Comparison of ENCODE assay signal across 8 cellular contexts in the genomic region with DNA sequence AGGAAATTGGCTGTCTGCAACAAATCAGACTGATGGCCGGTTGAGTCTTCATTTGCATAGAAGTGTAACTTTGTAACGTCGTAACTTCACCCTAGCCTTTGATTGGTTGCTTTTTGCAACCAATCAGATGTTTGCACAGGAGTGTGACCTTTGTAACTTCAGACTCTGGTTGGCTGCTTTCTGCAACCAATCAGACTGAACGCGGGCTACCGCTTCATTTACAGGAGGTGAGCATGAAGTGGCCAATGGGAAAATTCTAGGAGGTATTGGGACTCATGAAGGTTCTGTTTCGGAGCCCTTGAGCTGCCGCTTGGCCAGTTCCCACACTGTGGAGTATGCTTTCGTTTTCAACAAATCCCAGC. TPM values are rescaled to one million over a fixed set of nuclear protein-coding genes. Genes with fewer than 3 reads are reported as not detected.
DNase-seq lines count a peak whose midpoint lies in the region; ATAC-seq and TF ChIP-seq lines count a peak whose summit lies in the region.

No MANE protein-coding gene starts in this region.

- ATAC-seq in CD4-positive, CD25-positive, alpha-beta regulatory T cell (ENCODE audit: low read depth in 2 of 2) = peak; percentile 5 to 17
- ATAC-seq in GM19043 (IDR thresholded peaks at IDR 0.05; ENCODE audit: low read depth, unreplicated experiment) (peak; percentile 22), HG03342 (IDR thresholded peaks at IDR 0.05; ENCODE audit: unreplicated experiment) (peak; percentile 26), upper lobe of left lung (ENCODE audit: low FRiP score in 2 of 2) (peak; percentile 80 to 86)

- peaks cover 0 to 46% (median 20%) of the 10 kb centered on the region in 7 donors for H3K9me3 Mint-ChIP-seq in CD4-positive, CD25-positive, alpha-beta regulatory T cell
- H3K9me3 Mint-ChIP-seq in nephron progenitor cell = peaks cover 83% of the 10 kb centered on the region

- H3K4me1 ChIP-seq in CD4-positive, CD25-positive, alpha-beta regulatory T cell (ENCODE audit: control insufficient read depth, insufficient read depth, low read length, poor library complexity, severe bottlenecking) = peaks cover 11% of the 10 kb centered on the region
- H3K4me1 ChIP-seq in upper lobe of left lung = peaks cover 4 to 15% (median 8%) of the 10 kb centered on the region in 4 donors

- TF ChIP-seq CTCF in fibroblast of villous mesenchyme (IDR thresholded peaks at IDR 0.05; ENCODE audit: insufficient read depth, low read depth, low read length) (no peak), nephron progenitor cell (IDR thresholded peaks at IDR 0.05) (no peak), upper lobe of left lung (IDR thresholded peaks at IDR 0.05) (no peak)

- DNase-seq in CD4-positive, CD25-positive, alpha-beta regulatory T cell = peak in 2 of 3 donors; percentile 34 to 74
- DNase-seq in NCI-H526 (lab: John Stamatoyannopoulos, UW) (peak; percentile 74 to 82), fibroblast of villous mesenchyme (ENCODE audit: low read depth) (peak; percentile 82), nephron progenitor cell (no peak), upper lobe of left lung (peak in 1 of 2 donors; percentile 65)
- peak; percentile 5 to 6 for DNase-seq in activated T-helper 1 cell treated with anti-CD3 and anti-CD28 coated beads, Interleukin-2, amount 50 U/mL, for 16 hours (ENCODE audit: low read depth in 1 of 2, low spot score in 1 of 2)

- peaks cover 11 to 38% (median 22%) of the 10 kb centered on the region in 4 donors for H3K4me1 Mint-ChIP-seq in CD4-positive, CD25-positive, alpha-beta regulatory T cell
- H3K4me1 Mint-ChIP-seq in nephron progenitor cell = peaks cover 10% of the 10 kb centered on the region

- H3K27me3 Mint-ChIP-seq in CD4-positive, CD25-positive, alpha-beta regulatory T cell = peaks cover 4% of the 10 kb centered on the region
- H3K27me3 Mint-ChIP-seq in nephron progenitor cell (ENCODE audit: low read depth, poor library complexity) = peaks cover 9% of the 10 kb centered on the region

- peak overlapping the region; percentile 90 to 96 (median 91) for H3K27ac Mint-ChIP-seq in CD4-positive, CD25-positive, alpha-beta regulatory T cell
- peak overlapping the region; percentile 98 for H3K27ac Mint-ChIP-seq in nephron progenitor cell

- 0 to 1% methylated on average over 9 of the region's 9 CpGs for WGBS in upper lobe of left lung, 2 donors

- H3K27ac ChIP-seq in CD4-positive, CD25-positive, alpha-beta regulatory T cell (ENCODE audit: insufficient read depth, low read length, poor library complexity, severe bottlenecking) = peak overlapping the region; percentile 83
- peak overlapping the region; percentile 77 to 93 (median 90) for H3K27ac ChIP-seq in upper lobe of left lung

- no peak for TF ChIP-seq POLR2A in upper lobe of left lung (IDR thresholded peaks at IDR 0.05)

- no peak for TF ChIP-seq EP300 in upper lobe of left lung (IDR thresholded peaks at IDR 0.05)

- H3K9me3 ChIP-seq in CD4-positive, CD25-positive, alpha-beta regulatory T cell (ENCODE audit: control insufficient read depth in 2 of 2, low read length in 2 of 2) = peaks cover 14 to 40% of the 10 kb centered on the region in 2 experiments
- H3K9me3 ChIP-seq in upper lobe of left lung = peaks cover 0 to 33% (median 29%) of the 10 kb centered on the region in 4 donors

- H3K36me3 ChIP-seq in CD4-positive, CD25-positive, alpha-beta regulatory T cell (ENCODE audit: control insufficient read depth, insufficient read depth, low read length) = peaks cover 19% of the 10 kb centered on the region
- peaks cover 0 to 11% (median 5%) of the 10 kb centered on the region in 4 donors for H3K36me3 ChIP-seq in upper lobe of left lung

- peak overlapping the region; percentile 98 for H3K4me3 ChIP-seq in CD4-positive, CD25-positive, alpha-beta regulatory T cell (ENCODE audit: low read depth, low read length)
- peak overlapping the region; percentile 82 for H3K4me3 ChIP-seq in fibroblast of villous mesenchyme (ENCODE audit: low read depth, low read length)
- H3K4me3 ChIP-seq in upper lobe of left lung = peak overlapping the region; percentile 52 to 89 (median 77)

- H3K4me3 Mint-ChIP-seq in CD4-positive, CD25-positive, alpha-beta regulatory T cell = peak overlapping the region; percentile 94 to 99 (median 96)
- peak overlapping the region; percentile 91 for H3K4me3 Mint-ChIP-seq in nephron progenitor cell

- no peaks in the 10 kb centered on the region for H3K27me3 ChIP-seq in CD4-positive, CD25-positive, alpha-beta regulatory T cell (ENCODE audit: control insufficient read depth, insufficient read depth, low read length)
- no peaks in the 10 kb centered on the region for H3K27me3 ChIP-seq in upper lobe of left lung

- peaks cover 20% of the 10 kb centered on the region for H3K36me3 Mint-ChIP-seq in CD4-positive, CD25-positive, alpha-beta regulatory T cell
- peaks cover 69% of the 10 kb centered on the region for H3K36me3 Mint-ChIP-seq in nephron progenitor cell (ENCODE audit: low read depth)

RNA-seq across cellular contexts. Expression of a gene that starts 0.4 kb away (rescaled TPM):
- total RNA-seq in CD4-positive, CD25-positive, alpha-beta regulatory T cell = 12.2 TPM
- 10 to 100 TPM; 22.0 to 37.3 (median 33.7) TPM for polyA plus RNA-seq in CD4-positive, CD25-positive, alpha-beta regulatory T cell
- 11.6 and 16.0 TPM in 2 replicates for total RNA-seq in fibroblast of villous mesenchyme
- total RNA-seq in upper lobe of left lung = 10 to 100 TPM in 5 of 6 donors, 1 to 10 TPM in 1; 9.6 to 26.2 (median 15.6) TPM

RNA-seq across cellular contexts. Expression of a gene that starts 13.9 kb away (rescaled TPM):
- 11.7 TPM for total RNA-seq in CD4-positive, CD25-positive, alpha-beta regulatory T cell
- polyA plus RNA-seq in CD4-positive, CD25-positive, alpha-beta regulatory T cell = 10 to 100 TPM; 13.9 to 41.7 (median 14.2) TPM
- total RNA-seq in fibroblast of villous mesenchyme (11.7 and 14.8 TPM in 2 replicates), upper lobe of left lung (10 to 100 TPM in 4 of 6 donors, 1 to 10 TPM in 2; 6.8 to 20.2 (median 15.9) TPM)

RNA-seq across cellular contexts. Expression of a gene that starts 39.3 kb away (rescaled TPM):
- 0.81 TPM for total RNA-seq in CD4-positive, CD25-positive, alpha-beta regulatory T cell
- under 1 TPM; 0.19 to 0.67 (median 0.61) TPM for polyA plus RNA-seq in CD4-positive, CD25-positive, alpha-beta regulatory T cell
- total RNA-seq in fibroblast of villous mesenchyme (0.64 and 1.7 TPM in 2 replicates), upper lobe of left lung (10 to 100 TPM in 1 of 6 donors, 1 to 10 TPM in 5; 1.1 to 19.9 (median 1.4) TPM)

Comparison
In these comparisons a context has a peak if more than half of its experiments do, and no peak if none do; other contexts are left out.
1. ATAC-seq: peak in every context shown above with its lines; median percentile 83 in upper lobe of left lung; 26 in HG03342; 22 in GM19043; 11 in CD4-positive, CD25-positive, alpha-beta regulatory T cell.